ENCODE assay signal across 8 cellular contexts in genomic region chr9:128371622-128372117, GRCh38. TPM values are rescaled to one million over a fixed set of nuclear protein-coding genes. Genes with fewer than 3 reads are reported as not detected.
DNase-seq lines count a peak whose midpoint lies in the region; ATAC-seq, FAIRE-seq and TF ChIP-seq lines count a peak whose summit lies in the region.

No MANE protein-coding gene starts in this region.

- H3K27me3 ChIP-seq in CD4-positive, alpha-beta memory T cell (ENCODE audit: insufficient read depth, low read length), result no peaks in the 10 kb centered on the region
- H3K27me3 ChIP-seq in OCI-LY3 (ENCODE audit: low read depth, low read length) (no peaks in the 10 kb centered on the region), H1 (replicated peaks in 1 of 4; ENCODE audit: control insufficient read depth in 3 of 4, extremely low read depth in 1 of 4, insufficient read depth in 3 of 4, low read length in 3 of 4) (peaks cover 6 to 18% (median 9%) of the 10 kb centered on the region in 4 experiments), neuron (ENCODE audit: insufficient read depth, low read length) (no peaks in the 10 kb centered on the region)

- no peak for TF ChIP-seq EP300 in H1 (IDR thresholded peaks at IDR 0.05; ENCODE audit: borderline replicate concordance in 1 of 2, low read depth in 2 of 2, low read length in 2 of 2)

- H3K23ac ChIP-seq in H1 (ENCODE audit: insufficient read length), result no peak overlapping the region

- peak overlapping the region; percentile 48; the same call in 1 of the 2 replicates for H3K18ac ChIP-seq in H1 (ENCODE audit: extremely low read depth, low read length)

- no peak overlapping the region for H2BK120ac ChIP-seq in H1 (replicated peaks; ENCODE audit: low read depth, low read length)

- CTCF ChIA-PET in CD4-positive, alpha-beta memory T cell (lab: Charles Lee; ENCODE audit: partially characterized antibody), result interaction anchor here (0.9 to 4.3 kb wide), 7 partner anchors 10 to 116 kb away, joined by 3 to 54 read pairs (median 4); no protein-coding TSS in a partner anchor
- CTCF ChIA-PET in H1 (lab: Charles Lee; ENCODE audit: partially characterized antibody), result interaction anchor here (0.6 to 25.1 kb wide), 7 partner anchors 9 to 77 kb away, joined by 3 to 544 read pairs (median 5); no protein-coding TSS in a partner anchor

- peak overlapping the region; percentile 97 to 99 (median 98) for H3K27ac Mint-ChIP-seq in CD4-positive, alpha-beta memory T cell

- 4% methylated on average over 10 of the region's 10 CpGs; no CpG with 5 or more reads in 1 of the 2 experiments for WGBS in H1 (ENCODE audit: extremely low coverage in 1 of 2, insufficient coverage in 1 of 2, insufficient read length in 1 of 2, insufficient replicate concordance in 2 of 2, low coverage in 1 of 2, low lambda C conversion rate in 2 of 2, missing lambda C conversion rate in 1 of 2), 2 experiments

- TF ChIP-seq POLR2A in H1 (IDR thresholded peaks at IDR 0.05; ENCODE audit: control extremely low read depth in 1 of 2, low read depth in 2 of 2, low read length in 2 of 2), result no peak

- H3K56ac ChIP-seq in H1 (replicated peaks; ENCODE audit: insufficient read length, low read depth, low read length), result no peak overlapping the region

- H4K20me1 ChIP-seq in OCI-LY3 (ENCODE audit: insufficient read depth, low read length) (no peaks in the 10 kb centered on the region), H1 (replicated peaks in 1 of 2; ENCODE audit: control insufficient read depth in 1 of 2, insufficient read depth in 2 of 2, low read length in 2 of 2) (peaks cover 0 to 12% of the 10 kb centered on the region in 2 experiments)

- H3K4me1 ChIP-seq in CD4-positive, alpha-beta memory T cell (ENCODE audit: insufficient read depth, low read length), result peaks cover 20% of the 10 kb centered on the region
- peaks cover 13% of the 10 kb centered on the region for H3K4me1 ChIP-seq in OCI-LY3 (ENCODE audit: low read length)
- H3K4me1 ChIP-seq in H1 (replicated peaks in 1 of 4; ENCODE audit: control insufficient read depth in 3 of 4, insufficient read depth in 4 of 4, low read length in 3 of 4), result peaks cover 0 to 8% (median 3%) of the 10 kb centered on the region in 4 experiments; a peak in 4 of 7 replicates
- peaks cover 18% of the 10 kb centered on the region for H3K4me1 ChIP-seq in neuron (ENCODE audit: insufficient read depth, low read length)

- no peak overlapping the region for H2BK15ac ChIP-seq in H1 (ENCODE audit: low read length)

- H3K27me3 Mint-ChIP-seq in CD4-positive, alpha-beta memory T cell, result peaks cover 2 to 4% of the 10 kb centered on the region in 2 donors

- peaks cover 10% of the 10 kb centered on the region; the same call in 1 of the 2 replicates for H3K79me1 ChIP-seq in H1 (ENCODE audit: low read depth, low read length)

- H2BK5ac ChIP-seq in H1 (ENCODE audit: low read depth, low read length), result 0 out of 2 replicates have a peak overlapping the region, but pooled peaks have one; percentile 10

- H3K9ac ChIP-seq in OCI-LY3 (ENCODE audit: low read length) (peak overlapping the region; percentile 70), H1 (replicated peaks in 1 of 4; ENCODE audit: extremely low read depth in 1 of 4, low read depth in 3 of 4, low read length in 3 of 4) (peak overlapping the region; percentile 43 to 78 (median 70))

- no peaks in the 10 kb centered on the region for H3K9me3 ChIP-seq in CD4-positive, alpha-beta memory T cell (ENCODE audit: control insufficient read depth in 1 of 2, low read length in 2 of 2)
- no peaks in the 10 kb centered on the region for H3K9me3 ChIP-seq in OCI-LY3 (ENCODE audit: insufficient read depth, low read length)
- no peaks in the 10 kb centered on the region for H3K9me3 ChIP-seq in H1 (ENCODE audit: insufficient read depth in 2 of 2, low read depth in 1 of 2, low read length in 1 of 2)
- H3K9me3 ChIP-seq in neuron (ENCODE audit: low read length), result no peaks in the 10 kb centered on the region

- H4K91ac ChIP-seq in H1 (replicated peaks; ENCODE audit: insufficient read length, low read length), result no peak overlapping the region

- H2AFZ ChIP-seq in OCI-LY3 (ENCODE audit: low read depth, low read length) (peak overlapping the region; percentile 37; the same call in 1 of the 2 replicates), H1 (ENCODE audit: low read length) (peak overlapping the region; percentile 65; the same call in 1 of the 2 replicates), neuron (ENCODE audit: low read depth, low read length) (no peak overlapping the region)

- no peak overlapping the region for H2BK20ac ChIP-seq in H1 (ENCODE audit: low read length)

- H3K27ac ChIP-seq in CD4-positive, alpha-beta memory T cell (ENCODE audit: low read depth, low read length), result peak overlapping the region; percentile 91
- H3K27ac ChIP-seq in OCI-LY3 (ENCODE audit: low read length) (peak overlapping the region; percentile 21; the same call in 1 of the 2 replicates), H1 (ENCODE audit: low read depth, low read length) (no peak overlapping the region)

- H3K36me3 Mint-ChIP-seq in CD4-positive, alpha-beta memory T cell, result peaks cover 9 to 28% of the 10 kb centered on the region in 2 donors

- no peak for FAIRE-seq in H1 (lab: Jason Lieb, UNC)

- H3K14ac ChIP-seq in H1 (ENCODE audit: insufficient read length), result no peak overlapping the region

- peak overlapping the region; percentile 95 to 98 (median 96) for H3K4me3 Mint-ChIP-seq in CD4-positive, alpha-beta memory T cell

- H2AK5ac ChIP-seq in H1 (ENCODE audit: low read depth, low read length), result no peak overlapping the region

- H3K4me2 ChIP-seq in OCI-LY3 (ENCODE audit: low read length) (peak overlapping the region; percentile 86), H1 (ENCODE audit: insufficient read depth in 1 of 2, low read depth in 2 of 2, low read length in 2 of 2) (peak overlapping the region; percentile 77 to 90)

- H4K5ac ChIP-seq in H1 (ENCODE audit: insufficient read length, low read depth, low read length), result no peak overlapping the region

- peaks cover 47% of the 10 kb centered on the region for H3K79me2 ChIP-seq in OCI-LY3 (ENCODE audit: low read length)
- peaks cover 7 to 25% of the 10 kb centered on the region in 2 experiments for H3K79me2 ChIP-seq in H1 (ENCODE audit: control insufficient read depth in 1 of 2, insufficient read depth in 2 of 2, low read length in 2 of 2)

- POLR2A ChIA-PET in CD4-positive, alpha-beta memory T cell (lab: Charles Lee; ENCODE audit: partially characterized antibody), result interaction anchor here (1.1 to 3.7 kb wide), 17 partner anchors 10 to 656 kb away, joined by 3 to 41 read pairs (median 6); partner anchors contain the start of genes ENDOG, GLE1, GOLGA2 and ODF2
- POLR2A ChIA-PET in H1 (lab: Charles Lee; ENCODE audit: partially characterized antibody), result interaction anchor here (0.9 to 6.2 kb wide), 7 partner anchors 12 to 157 kb away, joined by 3 to 52 read pairs (median 5); partner anchors contain the start of genes GOLGA2 and SWI5

- intact Hi-C loops in CD4-positive, alpha-beta memory T cell (cut with micrococcal nuclease), result loop anchor here (1.0 to 10.0 kb wide), 7 partner anchors 9 to 403 kb away; partner anchors contain the start of genes COQ4, NAIF1, ODF2 and SLC27A4

- H2BK12ac ChIP-seq in H1 (ENCODE audit: low read depth, low read length), result no peak overlapping the region

- ATAC-seq in HG03139 (IDR thresholded peaks at IDR 0.05; ENCODE audit: unreplicated experiment), result no peak

- no peak for TF ChIP-seq RAD21 in H1 (IDR thresholded peaks at IDR 0.05 in 1 of 2, conservative IDR thresholded peaks at IDR 0.05 in 1 of 2; ENCODE audit: low read depth in 2 of 2, low read length in 2 of 2)

- H3K4me3 ChIP-seq in CD4-positive, alpha-beta memory T cell (ENCODE audit: low read length in 2 of 2), result peak overlapping the region; percentile 75 to 95
- H3K4me3 ChIP-seq in OCI-LY3 (ENCODE audit: low read length) (peak overlapping the region; percentile 91), H1 (ENCODE audit: extremely low read depth in 1 of 4, insufficient read depth in 2 of 4, low read depth in 3 of 4, low read length in 4 of 4) (peak overlapping the region; percentile 82 to 96 (median 95)), neuron (ENCODE audit: low read length) (peak overlapping the region; percentile 87)

- H3K4ac ChIP-seq in H1 (replicated peaks; ENCODE audit: insufficient read length, low read depth, low read length), result no peak overlapping the region

- H3K23me2 ChIP-seq in H1 (ENCODE audit: low read depth, low read length), result peaks cover 8% of the 10 kb centered on the region; the same call in 1 of the 2 replicates

- peaks cover 11% of the 10 kb centered on the region for H3K36me3 ChIP-seq in CD4-positive, alpha-beta memory T cell (ENCODE audit: insufficient read depth, low read length)
- H3K36me3 ChIP-seq in OCI-LY3 (replicated peaks; ENCODE audit: low read depth, low read length) (peaks cover 4% of the 10 kb centered on the region), H1 (ENCODE audit: control insufficient read depth in 2 of 4, insufficient read depth in 4 of 4, low read length in 3 of 4) (no peaks in the 10 kb centered on the region; a peak in 2 of 8 replicates), neuron (ENCODE audit: insufficient read depth, low read length) (peaks cover 7% of the 10 kb centered on the region)

- no peak for DNase-seq in CD4-positive, alpha-beta memory T cell
- DNase-seq in H1 (ENCODE audit: low read depth in 1 of 2, low spot score in 2 of 2) (no peak), NCI-H524 treated with DMSO at 0.1 percent for 48 hours (lab: John Stamatoyannopoulos, UW) (no peak), cerebellum (ENCODE audit: low spot score) (no peak), NCI-H2196 (lab: John Stamatoyannopoulos, UW; ENCODE audit: unreplicated experiment) (no peak)

- 0 out of 2 replicates have a peak overlapping the region, but pooled peaks have one; percentile 19 for H4K8ac ChIP-seq in H1 (ENCODE audit: extremely low read depth, insufficient read depth, low read length)

- H3K4me1 Mint-ChIP-seq in CD4-positive, alpha-beta memory T cell, result peaks cover 22 to 37% (median 29%) of the 10 kb centered on the region in 4 donors

- TF ChIP-seq CTCF in OCI-LY3 (IDR thresholded peaks at IDR 0.05; ENCODE audit: low read depth, low read length), result no peak
- TF ChIP-seq CTCF in H1 (IDR thresholded peaks at IDR 0.05; ENCODE audit: control extremely low read depth in 1 of 3, insufficient read depth in 1 of 3, low read depth in 1 of 3, low read length in 3 of 3), result no peak

- H3K9me3 Mint-ChIP-seq in CD4-positive, alpha-beta memory T cell, result peaks cover 0 to 2% (median 0%) of the 10 kb centered on the region in 8 donors

RNA-seq across cellular contexts. Expression of gene URM1, which starts 0.5 kb away (rescaled TPM):
- total RNA-seq in CD4-positive, alpha-beta memory T cell, result 10 to 100 TPM; 44.1 to 45.5 TPM
- 10 to 100 TPM; 50.5 to 50.8 TPM for polyA plus RNA-seq in CD4-positive, alpha-beta memory T cell
- 60.5 and 62.3 TPM in 2 replicates for total RNA-seq in H1 (2021; fragmentation: NEBNext Ultra II Directional; extraction: Animal tissue kit (Norgen Biotek cat#: 25700))
- polyA plus RNA-seq in H1 (2011; rRNA removed), result 58.3 and 71.9 TPM in 2 replicates
- 58.0 TPM for polyA plus RNA-seq in H1 (2011; cell fraction: cytosol; rRNA removed)
- 74.2 TPM for polyA plus RNA-seq in H1 (2011; cell fraction: nucleus; rRNA removed)
- polyA plus RNA-seq in H1 (2012, experiment 1 of 2), result 68.0 to 83.5 TPM (median 73.0 TPM) in 4 replicates
- 109 TPM for polyA plus RNA-seq in H1 (2012, experiment 2 of 2)
- 42.4 TPM for polyA plus RNA-seq in H1 (2013, experiment 1 of 2)
- 41.2 TPM for polyA plus RNA-seq in H1 (2013, experiment 2 of 2)
- 36.2 and 46.0 TPM in 2 replicates for polyA minus RNA-seq in H1 (2011; rRNA and poly(A)+ RNA removed)
- polyA minus RNA-seq in H1 (2011; cell fraction: cytosol; rRNA and poly(A)+ RNA removed), result 21.1 TPM
- 14.4 TPM for polyA minus RNA-seq in H1 (2011; cell fraction: nucleus; rRNA and poly(A)+ RNA removed)
- total RNA-seq in cerebellum, result 13.3 TPM

RNA-seq across cellular contexts. Expression of gene SLC27A4, which starts 31.3 kb away (rescaled TPM):
- total RNA-seq in CD4-positive, alpha-beta memory T cell, result 10 to 100 TPM; 13.9 to 16.3 TPM
- polyA plus RNA-seq in CD4-positive, alpha-beta memory T cell, result 1 to 10 TPM; 5.4 to 8.6 TPM
- 20.5 and 21.1 TPM in 2 replicates for total RNA-seq in H1 (2021; fragmentation: NEBNext Ultra II Directional; extraction: Animal tissue kit (Norgen Biotek cat#: 25700))
- 14.9 and 23.1 TPM in 2 replicates for polyA plus RNA-seq in H1 (2011; rRNA removed)
- polyA plus RNA-seq in H1 (2011; cell fraction: cytosol; rRNA removed), result 14.8 TPM
- polyA plus RNA-seq in H1 (2011; cell fraction: nucleus; rRNA removed), result 24.5 TPM
- 12.1 to 19.7 TPM (median 18.6 TPM) in 4 replicates for polyA plus RNA-seq in H1 (2012, experiment 1 of 2)
- polyA plus RNA-seq in H1 (2012, experiment 2 of 2), result 20.0 TPM
- polyA plus RNA-seq in H1 (2013, experiment 1 of 2), result 19.0 TPM
- polyA plus RNA-seq in H1 (2013, experiment 2 of 2), result 22.2 TPM
- 17.4 and 19.9 TPM in 2 replicates for polyA minus RNA-seq in H1 (2011; rRNA and poly(A)+ RNA removed)
- 16.5 TPM for polyA minus RNA-seq in H1 (2011; cell fraction: cytosol; rRNA and poly(A)+ RNA removed)
- 10.8 TPM for polyA minus RNA-seq in H1 (2011; cell fraction: nucleus; rRNA and poly(A)+ RNA removed)
- 20.1 TPM for total RNA-seq in cerebellum

RNA-seq across cellular contexts. Expression of gene CERCAM, which starts 49.0 kb away (rescaled TPM):
- total RNA-seq in CD4-positive, alpha-beta memory T cell, result under 1 TPM; 0.29 to 0.64 TPM
- polyA plus RNA-seq in CD4-positive, alpha-beta memory T cell, result under 1 TPM in 1 of 2 donors, not detected in 1; 0.38 TPM
- total RNA-seq in H1 (2021; fragmentation: NEBNext Ultra II Directional; extraction: Animal tissue kit (Norgen Biotek cat#: 25700)), result 3.1 and 4.0 TPM in 2 replicates
- polyA plus RNA-seq in H1 (2011; rRNA removed), result 5.2 and 7.2 TPM in 2 replicates
- 5.2 TPM for polyA plus RNA-seq in H1 (2011; cell fraction: cytosol; rRNA removed)
- 7.3 TPM for polyA plus RNA-seq in H1 (2011; cell fraction: nucleus; rRNA removed)
- 2.0 to 3.8 TPM (median 3.4 TPM) in 4 replicates for polyA plus RNA-seq in H1 (2012, experiment 1 of 2)
- polyA plus RNA-seq in H1 (2012, experiment 2 of 2), result 3.0 TPM
- polyA plus RNA-seq in H1 (2013, experiment 1 of 2), result 5.4 TPM
- 5.6 TPM for polyA plus RNA-seq in H1 (2013, experiment 2 of 2)
- polyA minus RNA-seq in H1 (2011; rRNA and poly(A)+ RNA removed), result 2.1 and 4.0 TPM in 2 replicates
- 3.6 TPM for polyA minus RNA-seq in H1 (2011; cell fraction: cytosol; rRNA and poly(A)+ RNA removed)
- polyA minus RNA-seq in H1 (2011; cell fraction: nucleus; rRNA and poly(A)+ RNA removed), result 3.3 TPM
- total RNA-seq in cerebellum, result 11.5 TPM

RNA-seq across cellular contexts. Expression of gene COQ4, which starts 49.0 kb away (rescaled TPM):
- 10 to 100 TPM; 50.0 to 51.3 TPM for total RNA-seq in CD4-positive, alpha-beta memory T cell
- polyA plus RNA-seq in CD4-positive, alpha-beta memory T cell, result 10 to 100 TPM; 34.8 to 42.6 TPM
- 30.2 and 32.3 TPM in 2 replicates for total RNA-seq in H1 (2021; fragmentation: NEBNext Ultra II Directional; extraction: Animal tissue kit (Norgen Biotek cat#: 25700))
- 58.8 and 79.2 TPM in 2 replicates for polyA plus RNA-seq in H1 (2011; rRNA removed)
- polyA plus RNA-seq in H1 (2011; cell fraction: cytosol; rRNA removed), result 52.1 TPM
- polyA plus RNA-seq in H1 (2011; cell fraction: nucleus; rRNA removed), result 91.6 TPM
- 40.2 to 50.5 TPM (median 46.5 TPM) in 4 replicates for polyA plus RNA-seq in H1 (2012, experiment 1 of 2)
- 46.0 TPM for polyA plus RNA-seq in H1 (2012, experiment 2 of 2)
- 33.5 TPM for polyA plus RNA-seq in H1 (2013, experiment 1 of 2)
- polyA plus RNA-seq in H1 (2013, experiment 2 of 2), result 30.6 TPM
- 34.2 and 34.5 TPM in 2 replicates for polyA minus RNA-seq in H1 (2011; rRNA and poly(A)+ RNA removed)
- 26.7 TPM for polyA minus RNA-seq in H1 (2011; cell fraction: cytosol; rRNA and poly(A)+ RNA removed)
- 41.4 TPM for polyA minus RNA-seq in H1 (2011; cell fraction: nucleus; rRNA and poly(A)+ RNA removed)
- 33.6 TPM for total RNA-seq in cerebellum

RNA-seq across cellular contexts. Expression of gene TRUB2, which starts 49.4 kb away (rescaled TPM):
- total RNA-seq in CD4-positive, alpha-beta memory T cell, result 10 to 100 TPM; 19.6 to 19.8 TPM
- 10 to 100 TPM; 22.8 to 27.4 TPM for polyA plus RNA-seq in CD4-positive, alpha-beta memory T cell
- 37.8 and 39.7 TPM in 2 replicates for total RNA-seq in H1 (2021; fragmentation: NEBNext Ultra II Directional; extraction: Animal tissue kit (Norgen Biotek cat#: 25700))
- polyA plus RNA-seq in H1 (2011; rRNA removed), result 16.4 and 20.7 TPM in 2 replicates
- polyA plus RNA-seq in H1 (2011; cell fraction: cytosol; rRNA removed), result 27.1 TPM
- 31.6 TPM for polyA plus RNA-seq in H1 (2011; cell fraction: nucleus; rRNA removed)
- polyA plus RNA-seq in H1 (2012, experiment 1 of 2), result 33.1 to 44.0 TPM (median 36.8 TPM) in 4 replicates
- 22.7 TPM for polyA plus RNA-seq in H1 (2012, experiment 2 of 2)
- polyA plus RNA-seq in H1 (2013, experiment 1 of 2), result 20.7 TPM
- polyA plus RNA-seq in H1 (2013, experiment 2 of 2), result 19.6 TPM
- 30.9 and 41.4 TPM in 2 replicates for polyA minus RNA-seq in H1 (2011; rRNA and poly(A)+ RNA removed)
- 23.9 TPM for polyA minus RNA-seq in H1 (2011; cell fraction: cytosol; rRNA and poly(A)+ RNA removed)
- 17.7 TPM for polyA minus RNA-seq in H1 (2011; cell fraction: nucleus; rRNA and poly(A)+ RNA removed)
- 12.8 TPM for total RNA-seq in cerebellum
